Comparison of ENCODE assay signal across 8 cellular contexts in the genomic region with DNA sequence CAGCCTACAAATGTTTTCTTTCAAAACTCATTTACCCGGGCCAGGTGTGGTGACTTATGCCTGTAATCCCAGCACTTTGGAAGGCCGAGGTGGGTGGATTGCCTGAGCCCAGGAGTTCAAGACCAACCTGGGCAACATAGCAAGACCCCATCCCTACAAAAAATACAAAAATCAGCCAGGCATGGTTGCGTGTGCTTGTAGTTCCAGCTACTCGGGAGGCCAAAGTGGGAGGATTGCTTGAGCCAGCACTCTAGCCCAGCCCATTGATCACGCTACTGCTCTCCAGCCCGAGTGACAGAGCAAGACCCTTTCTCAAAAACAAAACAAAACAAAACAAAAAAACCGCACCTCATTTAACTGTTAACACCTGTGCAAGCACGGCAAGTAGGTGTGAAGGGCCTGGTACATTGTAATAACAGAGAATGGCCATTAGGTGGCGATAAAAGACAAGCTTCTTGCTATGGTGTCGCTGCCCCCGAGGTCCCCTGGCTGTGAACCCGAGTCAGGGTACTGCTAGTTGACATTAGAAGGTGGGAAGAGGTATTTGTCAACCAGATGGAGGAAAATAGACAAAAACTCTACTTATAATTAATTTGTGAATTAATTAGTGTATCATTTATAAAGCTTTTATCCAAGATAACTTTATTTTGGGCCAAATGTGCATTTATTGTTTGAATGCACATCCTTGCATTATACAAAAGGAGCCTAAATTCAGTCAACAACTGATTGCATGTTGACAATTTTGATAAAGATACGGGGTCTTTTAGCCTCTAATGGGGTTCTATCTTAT.
DNase-seq lines count a peak whose midpoint lies in the region; ATAC-seq, FAIRE-seq and TF ChIP-seq lines count a peak whose summit lies in the region.

No MANE protein-coding gene starts in this region.

- H3K9me3 ChIP-seq in pancreas, result no peaks in the 10 kb centered on the region

- H3K27me3 ChIP-seq in pancreas, result no peaks in the 10 kb centered on the region

- WGBS in pancreas, 2 donors, result 23 to 24% methylated on average over 13 of the region's 13 CpGs

- H3K36me3 ChIP-seq in pancreas, result no peaks in the 10 kb centered on the region

- H3K4me1 ChIP-seq in pancreas, result peaks cover 4 to 14% (median 10%) of the 10 kb centered on the region in 3 donors

- H3K4me3 ChIP-seq in LNCaP clone FGC (ENCODE audit: low read depth, low read length) (no peak overlapping the region), pancreas (no peak overlapping the region)

- peak; percentile 79 for FAIRE-seq in RCC 7860 (lab: Jason Lieb, UNC)
- FAIRE-seq in pancreas (lab: Jason Lieb, UNC), result peak; percentile 92

- DNase-seq in COLO829 (ENCODE audit: low spot score), result peak; percentile 57
- DNase-seq in LNCaP clone FGC (ENCODE audit: low read depth), result no peak
- peak; percentile 67 for DNase-seq in RCC 7860 (ENCODE audit: low spot score)
- DNase-seq in activated gamma-delta T cell treated with anti-CD3 and anti-CD28 coated beads, Interleukin-2, amount 50 U/mL, for 16 hours (ENCODE audit: low read depth), result peak; percentile 1
- DNase-seq in globus pallidus (ENCODE audit: low spot score), result peak; percentile 68
- peak in 4 of 6 donors; percentile 41 to 68 (median 48) for DNase-seq in pancreas
- DNase-seq in cortex of kidney (lab: John Stamatoyannopoulos, UW), result no peak

- peak; percentile 88 for TF ChIP-seq CTCF in LNCaP clone FGC (IDR thresholded peaks at IDR 0.05; ENCODE audit: control insufficient read depth, extremely low read depth, insufficient read depth)
- peak; percentile 74 to 88 (median 84) for TF ChIP-seq CTCF in pancreas (IDR thresholded peaks at IDR 0.05)

- ATAC-seq in GM19463 (IDR thresholded peaks at IDR 0.05; ENCODE audit: unreplicated experiment) (peak; percentile 73), pancreas (peak; percentile 87 to 96 (median 94))

- no peak overlapping the region for H3K27ac ChIP-seq in pancreas

- intact Hi-C loops in pancreas (cut with DNase I), result loop anchor here in 1 of 3 donors (5.0 kb wide), 1 partner anchor 199 kb away; no protein-coding TSS in a partner anchor

Comparison
In these comparisons a context has a peak if more than half of its experiments do, and no peak if none do; other contexts are left out.
1. DNase-seq: peak in COLO829 (single experiment), RCC 7860 (single experiment), activated gamma-delta T cell treated with anti-CD3 and anti-CD28 coated beads, Interleukin-2, amount 50 U/mL, for 16 hours (single experiment), globus pallidus (single experiment) and pancreas (4 of 6); none in LNCaP clone FGC (single experiment) and cortex of kidney (single experiment).